1 cellular context compared by ENCODE assay signal in genomic region chr14:22767323-22767589, GRCh38.
TF ChIP-seq lines count a peak whose summit lies in the region.

No MANE protein-coding gene starts in this region.

TF ChIP-seq in GM23338, 12 proteins besides CTCF, POLR2A, EP300 and RAD21 (continued from another document):
- TF ChIP-seq ZNF462 (CRISPR knock-in tag; IDR thresholded peaks at IDR 0.05) = no peak
- no peak for TF ChIP-seq ZNF331 (CRISPR knock-in tag; IDR thresholded peaks at IDR 0.05; ENCODE audit: low read depth)
- TF ChIP-seq NANOG (IDR thresholded peaks at IDR 0.05; ENCODE audit: borderline replicate concordance) = no peak
- TF ChIP-seq EZH2 (IDR thresholded peaks at IDR 0.05; ENCODE audit: low read depth, unreplicated experiment) = no peak
- TF ChIP-seq EZH2phosphoT487 (IDR thresholded peaks at IDR 0.05; ENCODE audit: unreplicated experiment) = no peak
- TF ChIP-seq POLR2AphosphoS5 (IDR thresholded peaks at IDR 0.05; ENCODE audit: low read depth) = no peak
- TF ChIP-seq ETS1 (IDR thresholded peaks at IDR 0.05) = no peak
- TF ChIP-seq CREB1 (CRISPR knock-in tag; IDR thresholded peaks at IDR 0.05; ENCODE audit: low read depth) = no peak
- no peak for TF ChIP-seq REST (IDR thresholded peaks at IDR 0.05; ENCODE audit: unreplicated experiment)
- TF ChIP-seq ZNF114 (CRISPR knock-in tag; IDR thresholded peaks at IDR 0.05) = no peak
